1 cellular context compared by ENCODE assay signal in genomic region chr10:118046491-118047362, GRCh38.
TF ChIP-seq lines count a peak whose summit lies in the region.

A gene with protein sequence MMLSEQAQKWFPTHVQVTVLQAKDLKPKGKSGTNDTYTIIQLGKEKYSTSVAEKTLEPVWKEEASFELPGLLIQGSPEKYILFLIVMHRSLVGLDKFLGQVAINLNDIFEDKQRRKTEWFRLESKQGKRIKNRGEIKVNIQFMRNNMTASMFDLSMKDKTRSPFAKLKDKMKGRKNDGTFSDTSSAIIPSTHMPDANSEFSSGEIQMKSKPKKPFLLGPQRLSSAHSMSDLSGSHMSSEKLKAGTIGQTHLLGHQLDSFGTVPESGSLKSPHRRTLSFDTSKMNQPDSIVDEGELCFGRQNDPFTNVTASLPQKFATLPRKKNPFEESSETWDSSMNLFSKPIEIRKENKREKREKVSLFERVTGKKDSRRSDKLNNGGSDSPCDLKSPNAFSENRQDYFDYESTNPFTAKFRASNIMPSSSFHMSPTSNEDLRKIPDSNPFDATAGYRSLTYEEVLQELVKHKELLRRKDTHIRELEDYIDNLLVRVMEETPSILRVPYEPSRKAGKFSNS (minus strand): TSS chr10:118046941. CDS start chr10:118046163, 778 bp downstream.

TF ChIP-seq in HepG2, 621 proteins besides CTCF, POLR2A, EP300 and RAD21 (continued from another document and continues in another):
- TF ChIP-seq CEBPZ (IDR thresholded peaks at IDR 0.05; ENCODE audit: low read length) (no peak), HOXD1 (CRISPR knock-in tag; IDR thresholded peaks at IDR 0.05) (no peak), ZNF263 (CRISPR knock-in tag; IDR thresholded peaks at IDR 0.05) (peak; percentile 94), ZNF441 (CRISPR knock-in tag; IDR thresholded peaks at IDR 0.05; ENCODE audit: borderline replicate concordance) (no peak), RXRB (CRISPR knock-in tag; IDR thresholded peaks at IDR 0.05; ENCODE audit: borderline replicate concordance) (no peak), HNRNPK (IDR thresholded peaks at IDR 0.05; ENCODE audit: low read depth, low read length, poor library complexity, severe bottlenecking) (peak; percentile 87), SAFB2 (CRISPR knock-in tag; IDR thresholded peaks at IDR 0.05; ENCODE audit: borderline replicate concordance, low read depth) (0 out of 2 replicates have a peak, but pooled peaks have one; percentile 40), MTF2 (CRISPR knock-in tag; IDR thresholded peaks at IDR 0.05; ENCODE audit: borderline replicate concordance) (peak; percentile 80), FOXA1 (IDR thresholded peaks at IDR 0.05) (no peak), FOXA1 (CRISPR knock-in tag; IDR thresholded peaks at IDR 0.05) (peak; percentile 9; the same call in 1 of the 2 replicates), GABPA (IDR thresholded peaks at IDR 0.05; ENCODE audit: low read depth, low read length) (peak; percentile 48), GABPA (CRISPR knock-in tag; IDR thresholded peaks at IDR 0.05; ENCODE audit: low read depth) (peak; percentile 52), ZBTB4 (CRISPR knock-in tag; IDR thresholded peaks at IDR 0.05; ENCODE audit: borderline replicate concordance) (no peak), ZUFSP (CRISPR knock-in tag; IDR thresholded peaks at IDR 0.05; ENCODE audit: borderline replicate concordance) (no peak), JUNB (CRISPR knock-in tag; IDR thresholded peaks at IDR 0.05; ENCODE audit: borderline replicate concordance) (no peak), SAP130 (CRISPR knock-in tag; IDR thresholded peaks at IDR 0.05; ENCODE audit: low read depth) (peak; percentile 91), ZBTB46 (CRISPR knock-in tag; IDR thresholded peaks at IDR 0.05; ENCODE audit: borderline replicate concordance) (no peak), ZNF430 (CRISPR knock-in tag; IDR thresholded peaks at IDR 0.05) (no peak), KDM3A (CRISPR knock-in tag; IDR thresholded peaks at IDR 0.05; ENCODE audit: low read depth) (0 out of 2 replicates have a peak, but pooled peaks have one; percentile 32), NFE2L2 (IDR thresholded peaks at IDR 0.05; ENCODE audit: low read length) (no peak), SALL1 (CRISPR knock-in tag; IDR thresholded peaks at IDR 0.05) (0 out of 2 replicates have a peak, but pooled peaks have one; percentile 7), THAP11 (CRISPR knock-in tag; IDR thresholded peaks at IDR 0.05) (peak; percentile 62), DNMT1 (CRISPR knock-in tag; IDR thresholded peaks at IDR 0.05) (0 out of 2 replicates have a peak, but pooled peaks have one; percentile 52), IKZF1 (IDR thresholded peaks at IDR 0.05) (no peak), ZBED4 (CRISPR knock-in tag; IDR thresholded peaks at IDR 0.05; ENCODE audit: borderline replicate concordance) (peak; percentile 52; the same call in 1 of the 2 replicates), ATM (IDR thresholded peaks at IDR 0.05; ENCODE audit: borderline replicate concordance) (no peak), HOXA7 (CRISPR knock-in tag; IDR thresholded peaks at IDR 0.05) (no peak)
- TF ChIP-seq, protein P1, sequence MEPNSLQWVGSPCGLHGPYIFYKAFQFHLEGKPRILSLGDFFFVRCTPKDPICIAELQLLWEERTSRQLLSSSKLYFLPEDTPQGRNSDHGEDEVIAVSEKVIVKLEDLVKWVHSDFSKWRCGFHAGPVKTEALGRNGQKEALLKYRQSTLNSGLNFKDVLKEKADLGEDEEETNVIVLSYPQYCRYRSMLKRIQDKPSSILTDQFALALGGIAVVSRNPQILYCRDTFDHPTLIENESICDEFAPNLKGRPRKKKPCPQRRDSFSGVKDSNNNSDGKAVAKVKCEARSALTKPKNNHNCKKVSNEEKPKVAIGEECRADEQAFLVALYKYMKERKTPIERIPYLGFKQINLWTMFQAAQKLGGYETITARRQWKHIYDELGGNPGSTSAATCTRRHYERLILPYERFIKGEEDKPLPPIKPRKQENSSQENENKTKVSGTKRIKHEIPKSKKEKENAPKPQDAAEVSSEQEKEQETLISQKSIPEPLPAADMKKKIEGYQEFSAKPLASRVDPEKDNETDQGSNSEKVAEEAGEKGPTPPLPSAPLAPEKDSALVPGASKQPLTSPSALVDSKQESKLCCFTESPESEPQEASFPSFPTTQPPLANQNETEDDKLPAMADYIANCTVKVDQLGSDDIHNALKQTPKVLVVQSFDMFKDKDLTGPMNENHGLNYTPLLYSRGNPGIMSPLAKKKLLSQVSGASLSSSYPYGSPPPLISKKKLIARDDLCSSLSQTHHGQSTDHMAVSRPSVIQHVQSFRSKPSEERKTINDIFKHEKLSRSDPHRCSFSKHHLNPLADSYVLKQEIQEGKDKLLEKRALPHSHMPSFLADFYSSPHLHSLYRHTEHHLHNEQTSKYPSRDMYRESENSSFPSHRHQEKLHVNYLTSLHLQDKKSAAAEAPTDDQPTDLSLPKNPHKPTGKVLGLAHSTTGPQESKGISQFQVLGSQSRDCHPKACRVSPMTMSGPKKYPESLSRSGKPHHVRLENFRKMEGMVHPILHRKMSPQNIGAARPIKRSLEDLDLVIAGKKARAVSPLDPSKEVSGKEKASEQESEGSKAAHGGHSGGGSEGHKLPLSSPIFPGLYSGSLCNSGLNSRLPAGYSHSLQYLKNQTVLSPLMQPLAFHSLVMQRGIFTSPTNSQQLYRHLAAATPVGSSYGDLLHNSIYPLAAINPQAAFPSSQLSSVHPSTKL (CRISPR knock-in tag; IDR thresholded peaks at IDR 0.05): peak; percentile 18; the same call in 1 of the 2 replicates
- TF ChIP-seq, protein P2, sequence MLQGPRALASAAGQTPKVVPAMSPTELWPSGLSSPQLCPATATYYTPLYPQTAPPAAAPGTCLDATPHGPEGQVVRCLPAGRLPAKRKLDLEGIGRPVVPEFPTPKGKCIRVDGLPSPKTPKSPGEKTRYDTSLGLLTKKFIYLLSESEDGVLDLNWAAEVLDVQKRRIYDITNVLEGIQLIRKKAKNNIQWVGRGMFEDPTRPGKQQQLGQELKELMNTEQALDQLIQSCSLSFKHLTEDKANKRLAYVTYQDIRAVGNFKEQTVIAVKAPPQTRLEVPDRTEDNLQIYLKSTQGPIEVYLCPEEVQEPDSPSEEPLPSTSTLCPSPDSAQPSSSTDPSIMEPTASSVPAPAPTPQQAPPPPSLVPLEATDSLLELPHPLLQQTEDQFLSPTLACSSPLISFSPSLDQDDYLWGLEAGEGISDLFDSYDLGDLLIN (CRISPR knock-in tag; IDR thresholded peaks at IDR 0.05; ENCODE audit: borderline replicate concordance): 0 out of 2 replicates have a peak, but pooled peaks have one; percentile 47
- TF ChIP-seq, protein P3, sequence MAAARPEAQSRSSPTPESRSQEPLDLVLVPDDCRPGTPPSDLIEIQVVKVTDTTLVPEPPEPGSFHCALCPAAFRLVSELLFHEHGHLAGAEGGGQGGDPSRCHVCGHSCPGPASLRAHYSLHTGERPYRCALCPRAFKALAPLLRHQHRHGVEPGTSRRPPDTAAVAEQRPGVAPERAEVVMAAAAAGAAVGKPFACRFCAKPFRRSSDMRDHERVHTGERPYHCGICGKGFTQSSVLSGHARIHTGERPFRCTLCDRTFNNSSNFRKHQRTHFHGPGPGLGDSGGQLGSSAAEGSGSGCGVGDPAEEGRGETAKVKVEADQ (CRISPR knock-in tag; IDR thresholded peaks at IDR 0.05; ENCODE audit: borderline replicate concordance): 0 out of 2 replicates have a peak, but pooled peaks have one; percentile 34
- TF ChIP-seq, protein P4, sequence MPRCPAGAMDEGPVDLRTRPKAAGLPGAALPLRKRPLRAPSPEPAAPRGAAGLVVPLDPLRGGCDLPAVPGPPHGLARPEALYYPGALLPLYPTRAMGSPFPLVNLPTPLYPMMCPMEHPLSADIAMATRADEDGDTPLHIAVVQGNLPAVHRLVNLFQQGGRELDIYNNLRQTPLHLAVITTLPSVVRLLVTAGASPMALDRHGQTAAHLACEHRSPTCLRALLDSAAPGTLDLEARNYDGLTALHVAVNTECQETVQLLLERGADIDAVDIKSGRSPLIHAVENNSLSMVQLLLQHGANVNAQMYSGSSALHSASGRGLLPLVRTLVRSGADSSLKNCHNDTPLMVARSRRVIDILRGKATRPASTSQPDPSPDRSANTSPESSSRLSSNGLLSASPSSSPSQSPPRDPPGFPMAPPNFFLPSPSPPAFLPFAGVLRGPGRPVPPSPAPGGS (CRISPR knock-in tag; IDR thresholded peaks at IDR 0.05): no peak
